ENCODE assay signal across 18 cellular contexts in genomic region chr3:174202561-174202960, GRCh38.
DNase-seq lines count a peak whose midpoint lies in the region; ATAC-seq and TF ChIP-seq lines count a peak whose summit lies in the region.
"Had no signal": no experiment of that assay in that cellular context is flagged by ENCODE, and none has a peak within 500 bp of the region (broad histone marks: within the 10 kb centered on the region; RNA-seq: fewer than 3 reads in every experiment).

No MANE protein-coding gene starts in this region.

- DNase-seq in Ammon's horn (ENCODE audit: low spot score), result peak; percentile 21
- DNase-seq in M059J (ENCODE audit: low read depth), result peak; percentile 65
- DNase-seq in astrocyte of the hippocampus (ENCODE audit: low read depth, low spot score), result peak; percentile 67
- DNase-seq in myocyte (ENCODE audit: low read depth), result peak; percentile 6
- no peak for DNase-seq in A673 (ENCODE audit: low spot score)
- no peak for DNase-seq in GM10248 (ENCODE audit: extremely low spot score)
- DNase-seq: activated B cell treated with CpG ODN at 0.5 μM for 24 hours; activated CD8-positive, alpha-beta T cell treated with anti-CD3 and anti-CD28 coated beads, Interleukin-2, amount 10 ng/mL, durations not matched to agents 7 days and 5 days; Caco-2; endodermal cell; stimulated activated naive CD4-positive, alpha-beta T cell treated with Interleukin-2 at 50 U/mL for 16 hours had no signal

- intact Hi-C loops in A673 (cut with micrococcal nuclease; ENCODE audit: unreplicated experiment), result no loop called here

- no peaks in the 10 kb centered on the region for H3K9me3 ChIP-seq in A673 (ENCODE audit: low read depth, low read length, poor library complexity, severe bottlenecking)
- H3K9me3 ChIP-seq: Caco-2, right atrium auricular region had no signal

- no peak for ATAC-seq in GM18511 (IDR thresholded peaks at IDR 0.05; ENCODE audit: unreplicated experiment)
- ATAC-seq in GM18909 (IDR thresholded peaks at IDR 0.05; ENCODE audit: poor library complexity, unreplicated experiment), result no peak
- ATAC-seq: activated CD8-positive, alpha-beta T cell treated with anti-CD3 and anti-CD28 coated beads, Interleukin-2, amount 10 ng/mL, durations not matched to agents 7 days and 5 days; HCT116; K562; Panc1 had no signal

- TF ChIP-seq CTCF in A673 (conservative IDR thresholded peaks at IDR 0.05; ENCODE audit: low read depth, low read length) (no peak), GM10248 (IDR thresholded peaks at IDR 0.05; ENCODE audit: control extremely low read depth, extremely low read depth, low read depth, missing control alignments) (no peak)

- no peak overlapping the region for H3K4me3 ChIP-seq in A673 (ENCODE audit: low read depth, low read length, poor library complexity, severe bottlenecking)
- H3K4me3 ChIP-seq: K562, right atrium auricular region, SK-N-MC had no signal

- H3K27me3 ChIP-seq in A673 (replicated peaks; ENCODE audit: insufficient read depth, low read depth, low read length, poor library complexity), result no peaks in the 10 kb centered on the region
- H3K27me3 ChIP-seq: right atrium auricular region had no signal

- no TSS peak for BruUV-seq in A673 (replicated peaks; lab: Mats Ljungman, UMichigan)

- no peak overlapping the region for H3K27ac ChIP-seq in A673 (ENCODE audit: low read depth, low read length, poor library complexity, severe bottlenecking)
- H3K27ac ChIP-seq: SK-N-MC had no signal

- H3K36me3 ChIP-seq in A673 (ENCODE audit: insufficient read depth, low read length, poor library complexity, severe bottlenecking), result no peaks in the 10 kb centered on the region
- H3K36me3 ChIP-seq: right atrium auricular region had no signal

- POLR2A ChIA-PET in A673 (lab: Charles Lee; ENCODE audit: low non-redundant PET), result no interaction called here
- POLR2A ChIA-PET in GM10248 (lab: Yijun Ruan, JAX), result no interaction called here

- CTCF ChIA-PET in A673 (lab: Charles Lee) (no interaction called here), GM10248 (lab: Yijun Ruan, JAX) (interaction anchor here (1.2 kb wide), 1 partner anchor 11 kb away, joined by 4 read pairs; no protein-coding TSS in a partner anchor)

- peaks cover 16% of the 10 kb centered on the region for H3K4me1 ChIP-seq in A673 (ENCODE audit: insufficient read depth, low read length, poor library complexity, severe bottlenecking)

Comparison
In these comparisons a context has a peak if more than half of its experiments do, and no peak if none do; other contexts are left out.
1. DNase-seq: peak in Ammon's horn (single experiment), M059J (single experiment), astrocyte of the hippocampus (single experiment) and myocyte (single experiment); none in A673 (single experiment) and GM10248 (single experiment).